Comparison of ENCODE assay signal across 15 cellular contexts in the genomic region with DNA sequence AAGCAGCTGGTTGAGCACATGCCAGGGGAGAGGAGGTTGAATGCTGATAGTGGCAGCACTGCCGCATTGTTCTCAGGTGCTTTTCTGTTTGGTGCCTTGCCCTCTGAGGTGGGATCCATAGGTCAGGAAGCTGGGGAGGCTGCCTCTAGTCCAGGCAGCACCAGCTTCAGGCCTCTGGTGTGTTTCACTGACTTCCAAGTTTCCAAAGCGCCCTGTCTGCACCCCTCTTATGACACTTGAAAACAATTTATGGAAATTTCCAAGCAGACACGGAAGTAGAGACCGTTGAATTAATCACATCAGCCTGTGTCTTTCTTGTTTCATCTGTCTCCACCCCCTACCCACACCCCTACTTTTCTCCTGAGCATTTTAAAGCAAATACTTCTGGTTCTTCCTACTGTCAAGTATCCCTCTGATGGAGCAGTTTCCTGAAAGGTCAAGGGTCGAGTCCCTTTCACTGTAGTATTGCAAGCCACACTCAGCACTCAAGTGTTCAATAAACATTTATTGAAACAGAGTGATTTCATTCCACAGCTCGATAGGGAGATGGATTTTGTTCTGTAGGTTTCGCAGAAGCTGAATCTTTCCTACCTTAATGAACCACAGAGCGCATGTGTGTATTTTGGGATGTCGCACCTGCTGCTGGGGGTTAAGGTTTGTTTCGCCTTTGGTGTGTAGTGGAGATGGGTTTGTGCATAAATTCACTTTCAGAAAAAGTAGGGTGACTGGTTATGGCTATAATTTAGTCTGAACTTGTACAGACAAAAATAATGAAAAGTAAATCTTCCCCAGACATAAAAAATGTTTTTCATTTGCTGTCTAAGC. TPM values are rescaled to one million over a fixed set of nuclear protein-coding genes. Genes with fewer than 3 reads are reported as not detected.
DNase-seq lines count a peak whose midpoint lies in the region; ATAC-seq and TF ChIP-seq lines count a peak whose summit lies in the region.
"Had no signal": no experiment of that assay in that cellular context is flagged by ENCODE, and none has a peak within 500 bp of the region (broad histone marks: within the 10 kb centered on the region; RNA-seq: fewer than 3 reads in every experiment).

No MANE protein-coding gene starts in this region.

- H3K27me3 ChIP-seq in CD8-positive, alpha-beta T cell (ENCODE audit: insufficient read depth, low read length): no peaks in the 10 kb centered on the region

- peaks cover 48% of the 10 kb centered on the region for H3K4me1 Mint-ChIP-seq in CD8-positive, alpha-beta T cell (ENCODE audit: low read depth)
- H3K4me1 Mint-ChIP-seq in activated T-helper 17 cell treated with anti-CD3 and anti-CD28 coated beads, Interleukin-2, amount 50 U/mL, for 72 hours: peaks cover 19% of the 10 kb centered on the region
- peaks cover 12% of the 10 kb centered on the region for H3K4me1 Mint-ChIP-seq in neural crest cell

- H3K4me1 ChIP-seq in CD8-positive, alpha-beta T cell (ENCODE audit: insufficient read depth, low read length): peaks cover 11% of the 10 kb centered on the region

- peaks cover 9% of the 10 kb centered on the region for H3K36me3 ChIP-seq in CD8-positive, alpha-beta T cell (ENCODE audit: insufficient read depth, low read length)

- CTCF ChIA-PET in CD8-positive, alpha-beta T cell (lab: Charles Lee): interaction anchor here (0.6 kb wide), 1 partner anchor 33 kb away, joined by 3 read pairs; no protein-coding TSS in a partner anchor

- no peaks in the 10 kb centered on the region for H3K9me3 ChIP-seq in CD8-positive, alpha-beta T cell (ENCODE audit: low read length)

- no peaks in the 10 kb centered on the region for H3K27me3 Mint-ChIP-seq in CD8-positive, alpha-beta T cell (ENCODE audit: low read depth)
- H3K27me3 Mint-ChIP-seq in activated T-helper 17 cell treated with anti-CD3 and anti-CD28 coated beads, Interleukin-2, amount 50 U/mL, for 72 hours: no peaks in the 10 kb centered on the region
- H3K27me3 Mint-ChIP-seq in neural crest cell (ENCODE audit: low read depth): no peaks in the 10 kb centered on the region

- H3K27ac ChIP-seq in CD8-positive, alpha-beta T cell (ENCODE audit: low read depth, low read length): no peak overlapping the region
- H3K27ac ChIP-seq: VCaP had no signal

- TF ChIP-seq CTCF in CD8-positive, alpha-beta T cell (IDR thresholded peaks at IDR 0.05): no peak
- no peak for TF ChIP-seq CTCF in neural crest cell (conservative IDR thresholded peaks at IDR 0.05)

- no peak for ATAC-seq in CD8-positive, alpha-beta T cell
- ATAC-seq in GM19395 (IDR thresholded peaks at IDR 0.05; ENCODE audit: unreplicated experiment) (peak; percentile 50), HG02970 (IDR thresholded peaks at IDR 0.05; ENCODE audit: low FRiP score, unreplicated experiment) (no peak), GM21526 (IDR thresholded peaks at IDR 0.05; ENCODE audit: low FRiP score, unreplicated experiment) (no peak), GM19351 (IDR thresholded peaks at IDR 0.05; ENCODE audit: unreplicated experiment) (no peak)
- ATAC-seq in activated T-helper 17 cell treated with anti-CD3 and anti-CD28 coated beads, Interleukin-2, amount 50 U/mL, for 72 hours (replicated peaks): no peak
- ATAC-seq: activated naive CD4-positive, alpha-beta T cell treated with anti-CD3 and anti-CD28 coated beads, Interleukin-2, amount 50 U/mL, for 72 hours; PC-3 had no signal

- H3K4me3 ChIP-seq in CD8-positive, alpha-beta T cell (ENCODE audit: low read depth, low read length): no peak overlapping the region
- H3K4me3 ChIP-seq: smooth muscle cell had no signal

- no peak for DNase-seq in CD8-positive, alpha-beta T cell
- DNase-seq in neural crest cell (ENCODE audit: low read depth, low spot score) (no peak), NCI-H1048 (lab: John Stamatoyannopoulos, UW) (no peak)
- DNase-seq: IMR-90, mesenchymal stem cell, NCI-H1105, PC-3 had no signal

- H3K4me3 Mint-ChIP-seq in CD8-positive, alpha-beta T cell: no peak overlapping the region
- H3K4me3 Mint-ChIP-seq in activated T-helper 17 cell treated with anti-CD3 and anti-CD28 coated beads, Interleukin-2, amount 50 U/mL, for 72 hours: no peak overlapping the region
- H3K4me3 Mint-ChIP-seq in neural crest cell: no peak overlapping the region

- H3K9me3 Mint-ChIP-seq in CD8-positive, alpha-beta T cell: no peaks in the 10 kb centered on the region
- H3K9me3 Mint-ChIP-seq in activated T-helper 17 cell treated with anti-CD3 and anti-CD28 coated beads, Interleukin-2, amount 50 U/mL, for 72 hours: no peaks in the 10 kb centered on the region
- no peaks in the 10 kb centered on the region for H3K9me3 Mint-ChIP-seq in neural crest cell
- H3K9me3 Mint-ChIP-seq: activated naive CD4-positive, alpha-beta T cell treated with anti-CD3 and anti-CD28 coated beads, Interleukin-2, amount 50 U/mL, for 72 hours had no signal

- POLR2A ChIA-PET in CD8-positive, alpha-beta T cell (lab: Charles Lee): interaction anchor here (1.0 kb wide), 1 partner anchor 21 kb away, joined by 3 read pairs; no protein-coding TSS in a partner anchor

- peak overlapping the region; percentile 37 for H3K27ac Mint-ChIP-seq in CD8-positive, alpha-beta T cell
- peak overlapping the region; percentile 35 for H3K27ac Mint-ChIP-seq in activated T-helper 17 cell treated with anti-CD3 and anti-CD28 coated beads, Interleukin-2, amount 50 U/mL, for 72 hours
- H3K27ac Mint-ChIP-seq in neural crest cell (ENCODE audit: unreplicated experiment): peak overlapping the region; percentile 60

- H3K36me3 Mint-ChIP-seq in CD8-positive, alpha-beta T cell: peaks cover 40% of the 10 kb centered on the region
- peaks cover 59% of the 10 kb centered on the region for H3K36me3 Mint-ChIP-seq in activated T-helper 17 cell treated with anti-CD3 and anti-CD28 coated beads, Interleukin-2, amount 50 U/mL, for 72 hours (ENCODE audit: low read depth)
- peaks cover 5% of the 10 kb centered on the region for H3K36me3 Mint-ChIP-seq in neural crest cell (ENCODE audit: low read depth)

- intact Hi-C loops in CD8-positive, alpha-beta T cell (cut with DNase I, micrococcal nuclease): no loop called here

RNA-seq across cellular contexts. Expression of a gene that starts 21.4 kb away (rescaled TPM):
- 100 to 1,000 TPM; 209 to 244 TPM for total RNA-seq in CD8-positive, alpha-beta T cell
- total RNA-seq in activated T-helper 17 cell treated with anti-CD3 and anti-CD28 coated beads, Interleukin-2, amount 50 U/mL, for 72 hours: 10 to 100 TPM; 34.6 to 59.6 TPM
- 48.7 and 58.6 TPM in 2 replicates for total RNA-seq in neural crest cell
